9 cellular contexts compared by ENCODE assay signal in genomic region chr10:14880201-14880600, GRCh38. TPM values are rescaled to one million over a fixed set of nuclear protein-coding genes. Genes with fewer than 3 reads are reported as not detected.
DNase-seq lines count a peak whose midpoint lies in the region; ATAC-seq and TF ChIP-seq lines count a peak whose summit lies in the region.
"Had no signal": no experiment of that assay in that cellular context is flagged by ENCODE, and none has a peak within 500 bp of the region (broad histone marks: within the 10 kb centered on the region; RNA-seq: fewer than 3 reads in every experiment).

No MANE protein-coding gene starts in this region.

- H3K4me1 Mint-ChIP-seq in activated CD4-positive, alpha-beta memory T cell treated with anti-CD3 and anti-CD28 coated beads for 36 hours (ENCODE audit: low read depth), result peaks cover 40% of the 10 kb centered on the region

- no peak for DNase-seq in right cardiac atrium
- DNase-seq in heart left ventricle, result no peak
- no peak for DNase-seq in activated CD4-positive, alpha-beta memory T cell treated with anti-CD3 and anti-CD28 coated beads for 36 hours
- no peak for DNase-seq in substantia nigra (lab: John Stamatoyannopoulos, UW)
- DNase-seq in prostate gland (ENCODE audit: low spot score), result no peak

- H3K4me1 ChIP-seq in right cardiac atrium (ENCODE audit: control insufficient read depth, insufficient read depth, low read length) (peaks cover 6% of the 10 kb centered on the region), heart left ventricle (peaks cover 0 to 36% (median 21%) of the 10 kb centered on the region in 12 donors), iPS-20b (ENCODE audit: insufficient read depth, low read length) (peaks cover 17% of the 10 kb centered on the region), prostate gland (replicated peaks) (no peaks in the 10 kb centered on the region)

- no peaks in the 10 kb centered on the region for H3K9me3 Mint-ChIP-seq in activated CD4-positive, alpha-beta memory T cell treated with anti-CD3 and anti-CD28 coated beads for 36 hours

- TF ChIP-seq CTCF in heart left ventricle (IDR thresholded peaks at IDR 0.05), result no peak
- TF ChIP-seq CTCF in prostate gland (IDR thresholded peaks at IDR 0.05), result no peak

- H3K27me3 Mint-ChIP-seq in activated CD4-positive, alpha-beta memory T cell treated with anti-CD3 and anti-CD28 coated beads for 36 hours, result no peaks in the 10 kb centered on the region

- H3K4me3 ChIP-seq in right cardiac atrium (ENCODE audit: low read length) (peak overlapping the region; percentile 86), heart left ventricle (peak overlapping the region in 3 of 12 donors; percentile 84 to 95 (median 91)), iPS-20b (ENCODE audit: low read length) (peak overlapping the region; percentile 83), prostate gland (peak overlapping the region in 1 of 2 donors; percentile 97)

- H3K27me3 ChIP-seq in right cardiac atrium (ENCODE audit: control insufficient read depth, insufficient read depth) (no peaks in the 10 kb centered on the region), heart left ventricle (no peaks in the 10 kb centered on the region), iPS-20b (ENCODE audit: insufficient read depth, low read length) (no peaks in the 10 kb centered on the region), prostate gland (replicated peaks; ENCODE audit: insufficient read depth) (no peaks in the 10 kb centered on the region)

- peaks cover 17% of the 10 kb centered on the region for H3K36me3 Mint-ChIP-seq in activated CD4-positive, alpha-beta memory T cell treated with anti-CD3 and anti-CD28 coated beads for 36 hours

- H3K27ac ChIP-seq in right cardiac atrium (ENCODE audit: low read length) (no peak overlapping the region), heart left ventricle (no peak overlapping the region), iPS-20b (ENCODE audit: low read length) (no peak overlapping the region), substantia nigra (ENCODE audit: low read depth, low read length, poor library complexity, severe bottlenecking) (no peak overlapping the region), prostate gland (no peak overlapping the region)

- intact Hi-C loops in right cardiac atrium (cut with DNase I), result no loop called here
- intact Hi-C loops in heart left ventricle (cut with DNase I), result no loop called here
- intact Hi-C loops in activated CD4-positive, alpha-beta memory T cell treated with anti-CD3 and anti-CD28 coated beads for 36 hours (cut with micrococcal nuclease), result no loop called here
- intact Hi-C loops in prostate gland (cut with DNase I), result no loop called here

- POLR2A ChIA-PET in activated CD4-positive, alpha-beta memory T cell treated with anti-CD3 and anti-CD28 coated beads for 36 hours (lab: Charles Lee), result interaction anchor here (0.6 to 4.4 kb wide), 5 partner anchors 23 to 695 kb away, joined by 3 to 29 read pairs (median 7); partner anchors contain the start of genes CDNF, HSPA14 and MSANTD7

- no peak overlapping the region for H3K27ac Mint-ChIP-seq in activated CD4-positive, alpha-beta memory T cell treated with anti-CD3 and anti-CD28 coated beads for 36 hours

- 60% methylated on average over 7 of the region's 7 CpGs for WGBS in right cardiac atrium
- WGBS in heart left ventricle, 4 donors, result 59 to 66% (median 65%) methylated on average over 7 of the region's 7 CpGs
- WGBS in prostate gland, result 46% methylated on average over 7 of the region's 7 CpGs

- ATAC-seq in right cardiac atrium, result no peak
- ATAC-seq in heart left ventricle, result no peak
- ATAC-seq in GM19351 (IDR thresholded peaks at IDR 0.05; ENCODE audit: unreplicated experiment), result no peak
- no peak for ATAC-seq in HG02973 (IDR thresholded peaks at IDR 0.05; ENCODE audit: unreplicated experiment)

- peak overlapping the region; percentile 96; the same call in 1 of the 2 replicates for H3K9ac ChIP-seq in iPS-20b (ENCODE audit: low read depth, low read length)

- CTCF ChIA-PET in activated CD4-positive, alpha-beta memory T cell treated with anti-CD3 and anti-CD28 coated beads for 36 hours (lab: Charles Lee), result interaction anchor here (1.1 to 2.3 kb wide), 2 partner anchors 10 to 23 kb away, joined by 3 to 5 read pairs; no protein-coding TSS in a partner anchor

- H3K4me3 Mint-ChIP-seq in activated CD4-positive, alpha-beta memory T cell treated with anti-CD3 and anti-CD28 coated beads for 36 hours, result peak overlapping the region; percentile 86

- H3K9me3 ChIP-seq in right cardiac atrium (ENCODE audit: control insufficient read depth, low read length), result no peaks in the 10 kb centered on the region
- H3K9me3 ChIP-seq in heart left ventricle, result no peaks in the 10 kb centered on the region
- no peaks in the 10 kb centered on the region for H3K9me3 ChIP-seq in iPS-20b (ENCODE audit: insufficient read depth, low read depth, low read length)
- no peaks in the 10 kb centered on the region for H3K9me3 ChIP-seq in prostate gland

- no peaks in the 10 kb centered on the region for H3K36me3 ChIP-seq in heart left ventricle
- H3K36me3 ChIP-seq in iPS-20b (ENCODE audit: insufficient read depth, low read depth, low read length), result peaks cover 33% of the 10 kb centered on the region
- H3K36me3 ChIP-seq in prostate gland, result no peaks in the 10 kb centered on the region

- TF ChIP-seq POLR2A in heart left ventricle (IDR thresholded peaks at IDR 0.05), result no peak
- no peak for TF ChIP-seq POLR2A in prostate gland (IDR thresholded peaks at IDR 0.05)

RNA-seq across cellular contexts. Expression of gene SUV39H2, which starts 1.5 kb away (rescaled TPM):
- total RNA-seq in right cardiac atrium (1 to 10 TPM; 4.4 to 7.3 (median 5.7) TPM), heart left ventricle (1 to 10 TPM; 1.3 to 8.4 (median 5.5) TPM), prostate gland (10 to 100 TPM; 13.2 to 15.3 TPM)
- polyA plus RNA-seq in right cardiac atrium (1.7 TPM), heart left ventricle (1 to 10 TPM; 1.7 to 3.2 TPM)
- total RNA-seq in activated CD4-positive, alpha-beta memory T cell treated with anti-CD3 and anti-CD28 coated beads for 36 hours, result 10 to 100 TPM; 38.7 to 39.8 TPM

RNA-seq across cellular contexts. Expression of gene HSPA14, which starts 42.1 kb away (rescaled TPM):
- total RNA-seq in right cardiac atrium (10 to 100 TPM in 1 of 4 donors, 1 to 10 TPM in 3; 7.4 to 10.0 (median 8.9) TPM), heart left ventricle (10 to 100 TPM in 1 of 9 donors, 1 to 10 TPM in 8; 6.2 to 11.1 (median 8.3) TPM), prostate gland (10 to 100 TPM in 1 of 2 donors, 1 to 10 TPM in 1; 6.7 to 11.5 TPM)
- polyA plus RNA-seq in right cardiac atrium (9.5 TPM), heart left ventricle (10 to 100 TPM in 1 of 2 donors, 1 to 10 TPM in 1; 6.8 to 16.9 TPM)
- total RNA-seq in activated CD4-positive, alpha-beta memory T cell treated with anti-CD3 and anti-CD28 coated beads for 36 hours, result 10 to 100 TPM; 31.1 to 31.2 TPM

RNA-seq across cellular contexts. Expression of gene MSANTD7, which starts 42.1 kb away (rescaled TPM):
- total RNA-seq in right cardiac atrium, result 1 to 10 TPM; 4.6 to 6.1 (median 5.4) TPM
- 2.5 TPM for polyA plus RNA-seq in right cardiac atrium
- total RNA-seq in heart left ventricle, result 1 to 10 TPM; 4.5 to 8.1 (median 5.6) TPM
- 1 to 10 TPM; 1.3 to 5.6 TPM for polyA plus RNA-seq in heart left ventricle
- total RNA-seq in activated CD4-positive, alpha-beta memory T cell treated with anti-CD3 and anti-CD28 coated beads for 36 hours, result 10 to 100 TPM; 16.1 to 18.1 TPM
- 10 to 100 TPM in 1 of 2 donors, 1 to 10 TPM in 1; 9.5 to 13.3 TPM for total RNA-seq in prostate gland

RNA-seq across cellular contexts. Expression of gene CDNF, which starts 42.4 kb away (rescaled TPM):
- total RNA-seq in right cardiac atrium (1 to 10 TPM; 1.9 to 6.7 (median 2.6) TPM), heart left ventricle (1 to 10 TPM; 1.7 to 5.4 (median 4.1) TPM), prostate gland (10 to 100 TPM; 15.8 to 18.4 TPM)
- polyA plus RNA-seq in right cardiac atrium (4.5 TPM), heart left ventricle (1 to 10 TPM in 1 of 2 donors, under 1 TPM in 1; 0.61 to 2.8 TPM)
- total RNA-seq in activated CD4-positive, alpha-beta memory T cell treated with anti-CD3 and anti-CD28 coated beads for 36 hours, result 1 to 10 TPM; 1.6 to 1.8 TPM
- total RNA-seq: M059J had no signal
